ENCODE assay signal across 12 cellular contexts in the genomic region with DNA sequence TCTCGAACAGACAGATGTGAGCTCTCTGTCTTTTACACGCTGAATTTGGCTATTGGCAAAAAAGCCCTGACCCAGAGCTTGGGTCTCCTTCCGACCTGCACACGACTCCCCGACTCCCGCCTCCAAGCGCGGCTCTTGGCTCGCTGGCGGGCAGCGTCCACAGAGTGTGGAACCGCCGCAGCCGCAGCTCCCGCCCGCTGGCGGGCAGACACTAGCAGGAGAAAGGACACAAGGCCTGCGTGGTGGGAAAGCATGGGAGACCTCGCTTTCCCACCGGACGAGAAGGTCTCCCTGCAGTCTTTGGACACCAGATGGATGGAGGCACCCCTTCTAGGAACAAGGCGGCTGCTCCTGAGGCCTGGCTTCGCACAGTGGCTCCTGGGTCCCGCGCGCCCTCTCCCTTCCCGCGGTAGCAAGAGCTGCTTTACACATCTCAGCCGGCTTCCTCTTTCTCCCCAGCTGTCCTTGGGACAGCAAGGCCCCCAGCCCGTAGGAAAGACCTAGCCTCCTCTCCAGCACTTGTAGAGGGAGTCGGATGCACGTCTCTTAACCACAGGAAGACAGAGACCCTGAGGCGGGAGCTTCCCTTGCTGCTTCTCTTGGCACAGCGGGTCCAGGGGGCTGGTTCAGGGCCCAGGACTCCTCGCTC.
DNase-seq lines count a peak whose midpoint lies in the region; ATAC-seq and TF ChIP-seq lines count a peak whose summit lies in the region.
"Had no signal": no experiment of that assay in that cellular context is flagged by ENCODE, and none has a peak within 500 bp of the region (broad histone marks: within the 10 kb centered on the region; RNA-seq: fewer than 3 reads in every experiment).

No MANE protein-coding gene starts in this region.

- H3K27me3 Mint-ChIP-seq in activated naive CD4-positive, alpha-beta T cell treated with anti-CD3 and anti-CD28 coated beads for 36 hours (ENCODE audit: low read depth) = peaks cover 68% of the 10 kb centered on the region
- H3K27me3 Mint-ChIP-seq in activated CD8-positive, alpha-beta T cell treated with anti-CD3 and anti-CD28 coated beads for 36 hours = peaks cover 56% of the 10 kb centered on the region

- H3K4me3 ChIP-seq in iPS-18c (ENCODE audit: insufficient read depth, low read depth, low read length) = peak overlapping the region; percentile 36; the same call in 1 of the 2 replicates

- H3K27ac Mint-ChIP-seq in activated naive CD4-positive, alpha-beta T cell treated with anti-CD3 and anti-CD28 coated beads for 36 hours = peak overlapping the region; percentile 43
- no peak overlapping the region for H3K27ac Mint-ChIP-seq in activated CD8-positive, alpha-beta T cell treated with anti-CD3 and anti-CD28 coated beads for 36 hours
- no peak overlapping the region for H3K27ac Mint-ChIP-seq in stimulated activated effector memory CD8-positive, alpha-beta T cell treated with anti-CD3 and anti-CD28 coated beads, Interleukin-12 subunit alpha, Interleukin-12 subunit beta, amount 100 ng/mL, for 72 hours

- no peak for ATAC-seq in activated CD8-positive, alpha-beta T cell treated with anti-CD3 and anti-CD28 coated beads for 36 hours
- no peak for ATAC-seq in stimulated activated effector memory CD8-positive, alpha-beta T cell treated with anti-CD3 and anti-CD28 coated beads, Interleukin-12 subunit alpha, Interleukin-12 subunit beta, amount 100 ng/mL, for 72 hours

- peak; percentile 47 for DNase-seq in activated naive CD4-positive, alpha-beta T cell treated with anti-CD3 and anti-CD28 coated beads for 36 hours
- DNase-seq in activated naive CD4-positive, alpha-beta T cell treated with Interleukin-2 at 50 U/mL for 16 hours = no peak
- DNase-seq in activated CD8-positive, alpha-beta T cell treated with anti-CD3 and anti-CD28 coated beads for 36 hours = peak; percentile 37
- no peak for DNase-seq in stimulated activated effector memory CD8-positive, alpha-beta T cell treated with anti-CD3 and anti-CD28 coated beads, Interleukin-12 subunit alpha, Interleukin-12 subunit beta, amount 100 ng/mL, for 72 hours (ENCODE audit: low spot score in 2 of 2)
- no peak for DNase-seq in NCI-H1417 treated with DMSO at 0.1 percent for 48 hours (lab: John Stamatoyannopoulos, UW)
- no peak for DNase-seq in NCI-H1105 treated with DMSO at 0.1 percent for 48 hours (lab: John Stamatoyannopoulos, UW)
- DNase-seq in OCI-M2 (lab: John Stamatoyannopoulos, UW; ENCODE audit: unreplicated experiment) = no peak
- DNase-seq: AML-193, erythroblast, midbrain, NCI-H187 had no signal

- intact Hi-C loops in activated naive CD4-positive, alpha-beta T cell treated with anti-CD3 and anti-CD28 coated beads for 36 hours (cut with micrococcal nuclease) = loop anchor here (10.0 kb wide), 3 partner anchors 145 to 705 kb away; a partner anchor contains a TSS
- intact Hi-C loops in activated CD8-positive, alpha-beta T cell treated with anti-CD3 and anti-CD28 coated beads for 36 hours (cut with micrococcal nuclease) = loop anchor here (10.0 kb wide), 1 partner anchor 165 kb away; a partner anchor contains a TSS

- CTCF ChIA-PET in activated naive CD4-positive, alpha-beta T cell treated with anti-CD3 and anti-CD28 coated beads for 36 hours (lab: Charles Lee) = interaction anchor here (0.8 to 1.4 kb wide), 5 partner anchors 34 to 169 kb away, joined by 3 to 5 read pairs (median 4); a partner anchor contains a TSS
- CTCF ChIA-PET in activated CD8-positive, alpha-beta T cell treated with anti-CD3 and anti-CD28 coated beads for 36 hours (lab: Charles Lee) = interaction anchor here (2.1 kb wide), 1 partner anchor 162 kb away, joined by 5 read pairs; a partner anchor contains a TSS

- H3K4me3 Mint-ChIP-seq in activated naive CD4-positive, alpha-beta T cell treated with anti-CD3 and anti-CD28 coated beads for 36 hours = peak overlapping the region; percentile 69
- H3K4me3 Mint-ChIP-seq in activated CD8-positive, alpha-beta T cell treated with anti-CD3 and anti-CD28 coated beads for 36 hours = peak overlapping the region; percentile 75
- peak overlapping the region; percentile 64 for H3K4me3 Mint-ChIP-seq in stimulated activated effector memory CD8-positive, alpha-beta T cell treated with anti-CD3 and anti-CD28 coated beads, Interleukin-12 subunit alpha, Interleukin-12 subunit beta, amount 100 ng/mL, for 72 hours

- peaks cover 4% of the 10 kb centered on the region for H3K9me3 ChIP-seq in iPS-18c (ENCODE audit: control insufficient read depth, insufficient read depth, low read length)

- peaks cover 4% of the 10 kb centered on the region for H3K36me3 Mint-ChIP-seq in activated naive CD4-positive, alpha-beta T cell treated with anti-CD3 and anti-CD28 coated beads for 36 hours (ENCODE audit: low read depth)
- no peaks in the 10 kb centered on the region for H3K36me3 Mint-ChIP-seq in activated CD8-positive, alpha-beta T cell treated with anti-CD3 and anti-CD28 coated beads for 36 hours (ENCODE audit: low read depth)
- H3K36me3 Mint-ChIP-seq in stimulated activated effector memory CD8-positive, alpha-beta T cell treated with anti-CD3 and anti-CD28 coated beads, Interleukin-12 subunit alpha, Interleukin-12 subunit beta, amount 100 ng/mL, for 72 hours = peaks cover 16% of the 10 kb centered on the region

- POLR2A ChIA-PET in activated CD8-positive, alpha-beta T cell treated with anti-CD3 and anti-CD28 coated beads for 36 hours (lab: Charles Lee) = interaction anchor here (0.8 to 1.2 kb wide), 2 partner anchors 15 to 93 kb away, joined by 3 read pairs; no protein-coding TSS in a partner anchor

- peaks cover 46% of the 10 kb centered on the region for H3K4me1 Mint-ChIP-seq in activated naive CD4-positive, alpha-beta T cell treated with anti-CD3 and anti-CD28 coated beads for 36 hours (ENCODE audit: low read depth)
- peaks cover 43% of the 10 kb centered on the region for H3K4me1 Mint-ChIP-seq in activated CD8-positive, alpha-beta T cell treated with anti-CD3 and anti-CD28 coated beads for 36 hours (ENCODE audit: low read depth)
- peaks cover 37% of the 10 kb centered on the region for H3K4me1 Mint-ChIP-seq in stimulated activated effector memory CD8-positive, alpha-beta T cell treated with anti-CD3 and anti-CD28 coated beads, Interleukin-12 subunit alpha, Interleukin-12 subunit beta, amount 100 ng/mL, for 72 hours

- TF ChIP-seq CTCF in activated CD8-positive, alpha-beta T cell treated with anti-CD3 and anti-CD28 coated beads for 36 hours (IDR thresholded peaks at IDR 0.05) = no peak

- H3K9me3 Mint-ChIP-seq in activated naive CD4-positive, alpha-beta T cell treated with anti-CD3 and anti-CD28 coated beads for 36 hours = no peaks in the 10 kb centered on the region
- H3K9me3 Mint-ChIP-seq in activated CD8-positive, alpha-beta T cell treated with anti-CD3 and anti-CD28 coated beads for 36 hours = no peaks in the 10 kb centered on the region
- no peaks in the 10 kb centered on the region for H3K9me3 Mint-ChIP-seq in stimulated activated effector memory CD8-positive, alpha-beta T cell treated with anti-CD3 and anti-CD28 coated beads, Interleukin-12 subunit alpha, Interleukin-12 subunit beta, amount 100 ng/mL, for 72 hours

Comparison
In these comparisons a context has a peak if more than half of its experiments do, and no peak if none do; other contexts are left out.
1. DNase-seq: peak in activated naive CD4-positive, alpha-beta T cell treated with anti-CD3 and anti-CD28 coated beads for 36 hours (single experiment) and activated CD8-positive, alpha-beta T cell treated with anti-CD3 and anti-CD28 coated beads for 36 hours (single experiment); none in activated naive CD4-positive, alpha-beta T cell treated with Interleukin-2 at 50 U/mL for 16 hours (single experiment), stimulated activated effector memory CD8-positive, alpha-beta T cell treated with anti-CD3 and anti-CD28 coated beads, Interleukin-12 subunit alpha, Interleukin-12 subunit beta, amount 100 ng/mL, for 72 hours (0 of 2), NCI-H1417 treated with DMSO at 0.1 percent for 48 hours (single experiment), NCI-H1105 treated with DMSO at 0.1 percent for 48 hours (single experiment) and OCI-M2 (single experiment).
2. Peak in every context shown above with its lines, with median percentiles within 50 percentile points of each other: H3K4me3 Mint-ChIP-seq.